In genomic region chr7:74057987-74058386, GRCh38 we compare ENCODE assay signal across 30 cellular contexts. TPM values are rescaled to one million over a fixed set of nuclear protein-coding genes. Genes with fewer than 3 reads are reported as not detected.
DNase-seq lines count a peak whose midpoint lies in the region; ATAC-seq, FAIRE-seq and TF ChIP-seq lines count a peak whose summit lies in the region.
"Had no signal": no experiment of that assay in that cellular context is flagged by ENCODE, and none has a peak within 500 bp of the region (broad histone marks: within the 10 kb centered on the region; RNA-seq: fewer than 3 reads in every experiment).

No MANE protein-coding gene starts in this region.

- H3K9me2 ChIP-seq in Loucy (replicated peaks; ENCODE audit: low read depth, low read length): no peaks in the 10 kb centered on the region

- no peaks in the 10 kb centered on the region for H3K79me2 ChIP-seq in Loucy (ENCODE audit: insufficient read depth, low read length)

- DNase-seq in CD14-positive monocyte (ENCODE audit: low spot score): no peak
- DNase-seq in coronary artery (ENCODE audit: low spot score): no peak
- no peak for DNase-seq in thoracic aorta (ENCODE audit: low spot score)
- no peak for DNase-seq in NCI-H510A (lab: John Stamatoyannopoulos, UW)
- no peak for DNase-seq in CD1c-positive myeloid dendritic cell (ENCODE audit: extremely low spot score)
- no peak for DNase-seq in H54 (ENCODE audit: insufficient read length, low spot score)
- DNase-seq: AML-193; C1 segment of cervical spinal cord; CD8-positive, alpha-beta memory T cell; DMS79 treated with DMSO at 0.1 percent for 48 hours; GF-D8; GOT3; HCEC 1CT; KG1; NCI-H1105; NCI-H1436 treated with DMSO at 0.1 percent for 48 hours; NCI-H1930; NCI-H2107; NCI-H446; NCI-H526; NCI-H82; NK-92 treated with Interleukin-12 subunit alpha and Interleukin-12 subunit beta, amount 100 ng/mL, for 24 hours; SHP77; T-cell had no signal

- H3F3A ChIP-seq in Loucy (ENCODE audit: low read depth): no peaks in the 10 kb centered on the region

- no peak overlapping the region for H3K4me2 ChIP-seq in Loucy (ENCODE audit: low read depth, low read length, poor library complexity, severe bottlenecking)
- H3K4me2 ChIP-seq: A549 had no signal

- H3K27me3 ChIP-seq in Loucy (ENCODE audit: insufficient read depth, low read length, poor library complexity, severe bottlenecking): no peaks in the 10 kb centered on the region
- no peaks in the 10 kb centered on the region for H3K27me3 ChIP-seq in thoracic aorta (replicated peaks; ENCODE audit: insufficient read depth)

- H3K27ac Mint-ChIP-seq in CD14-positive monocyte: peak overlapping the region; percentile 48 to 83 (median 65)
- H3K27ac Mint-ChIP-seq: T-cell had no signal

- peaks cover 15% of the 10 kb centered on the region for H3K4me1 Mint-ChIP-seq in CD14-positive monocyte

- H3K4me3 ChIP-seq in Loucy (ENCODE audit: low read length, poor library complexity, severe bottlenecking) (no peak overlapping the region), coronary artery (no peak overlapping the region), thoracic aorta (no peak overlapping the region)
- H3K4me3 ChIP-seq: A549 had no signal

- H3K9me3 ChIP-seq in Loucy (ENCODE audit: insufficient read depth, low read depth, low read length): no peaks in the 10 kb centered on the region
- H3K9me3 ChIP-seq in thoracic aorta: no peaks in the 10 kb centered on the region
- H3K9me3 ChIP-seq: A549 had no signal

- H3K36me3 Mint-ChIP-seq in CD14-positive monocyte: no peaks in the 10 kb centered on the region
- H3K36me3 Mint-ChIP-seq: CD8-positive, alpha-beta memory T cell; T-cell had no signal

- no peak for TF ChIP-seq POLR2A in H54 (IDR thresholded peaks at IDR 0.05; ENCODE audit: low read depth, low read length)

- intact Hi-C loops in CD14-positive monocyte (cut with micrococcal nuclease): no loop called here

- TF ChIP-seq CTCF in CD14-positive monocyte (IDR thresholded peaks at IDR 0.05) (no peak), Loucy (conservative IDR thresholded peaks at IDR 0.05; ENCODE audit: low read length) (no peak), coronary artery (IDR thresholded peaks at IDR 0.05) (no peak), thoracic aorta (IDR thresholded peaks at IDR 0.05) (no peak)

- H3K9ac ChIP-seq in Loucy (ENCODE audit: low read depth, low read length, poor library complexity, severe bottlenecking): no peak overlapping the region

- H3K36me3 ChIP-seq in Loucy (ENCODE audit: insufficient read depth, low read length): no peaks in the 10 kb centered on the region
- H3K36me3 ChIP-seq in thoracic aorta: peaks cover 86% of the 10 kb centered on the region

- H3K27ac ChIP-seq in coronary artery (peak overlapping the region; percentile 33 to 42), thoracic aorta (peak overlapping the region; percentile 66 to 82)
- H3K27ac ChIP-seq: A549 had no signal

- no peak for ATAC-seq in thoracic aorta (ENCODE audit: insufficient number of reproducible peaks, low FRiP score, low read depth)
- ATAC-seq: A549, Panc1, T-cell had no signal

- H3K4me1 ChIP-seq in Loucy (ENCODE audit: insufficient read depth, low read length, poor library complexity, severe bottlenecking) (no peaks in the 10 kb centered on the region), thoracic aorta (ENCODE audit: control insufficient read depth in 1 of 2, low read depth in 2 of 2) (peaks cover 14 to 72% of the 10 kb centered on the region in 2 donors)

- no peak for FAIRE-seq in H54 (lab: Jason Lieb, UNC)
- FAIRE-seq: A549, GM12891, HTR-8/SVneo had no signal

- no peaks in the 10 kb centered on the region for H4K20me1 ChIP-seq in Loucy (ENCODE audit: insufficient read depth, low read length, poor library complexity, severe bottlenecking)

- peaks cover 1 to 9% (median 6%) of the 10 kb centered on the region in 7 donors for H3K9me3 Mint-ChIP-seq in CD14-positive monocyte
- H3K9me3 Mint-ChIP-seq: CD8-positive, alpha-beta memory T cell; T-cell had no signal

- peaks cover 0 to 7% (median 4%) of the 10 kb centered on the region in 3 donors for H3K27me3 Mint-ChIP-seq in CD14-positive monocyte (ENCODE audit: low read depth in 3 of 3)

- 0 out of 2 replicates have a peak overlapping the region, but pooled peaks have one; percentile 23 for H2AFZ ChIP-seq in Loucy (ENCODE audit: low read length)

- H3K4me3 Mint-ChIP-seq in CD14-positive monocyte: no peak overlapping the region
- H3K4me3 Mint-ChIP-seq: CD8-positive, alpha-beta memory T cell; T-cell had no signal

RNA-seq across cellular contexts. Expression of gene LIMK1, which starts 25.6 kb away (rescaled TPM):
- 10 to 100 TPM; 12.6 to 13.9 TPM for polyA plus RNA-seq in CD14-positive monocyte
- total RNA-seq in thoracic aorta: 10 to 100 TPM; 19.7 to 19.9 TPM

RNA-seq across cellular contexts. Expression of gene ELN, which starts 30.0 kb away (rescaled TPM):
- polyA plus RNA-seq in CD14-positive monocyte: not detected
- 1,000 to 10,000 TPM; 1,484 to 3,836 TPM for total RNA-seq in thoracic aorta
- total RNA-seq: CD8-positive, alpha-beta memory T cell; SK-MEL-5 had no signal
- polyA plus RNA-seq: CD8-positive, alpha-beta memory T cell had no signal
